22 cellular contexts compared by ENCODE assay signal in the genomic region with DNA sequence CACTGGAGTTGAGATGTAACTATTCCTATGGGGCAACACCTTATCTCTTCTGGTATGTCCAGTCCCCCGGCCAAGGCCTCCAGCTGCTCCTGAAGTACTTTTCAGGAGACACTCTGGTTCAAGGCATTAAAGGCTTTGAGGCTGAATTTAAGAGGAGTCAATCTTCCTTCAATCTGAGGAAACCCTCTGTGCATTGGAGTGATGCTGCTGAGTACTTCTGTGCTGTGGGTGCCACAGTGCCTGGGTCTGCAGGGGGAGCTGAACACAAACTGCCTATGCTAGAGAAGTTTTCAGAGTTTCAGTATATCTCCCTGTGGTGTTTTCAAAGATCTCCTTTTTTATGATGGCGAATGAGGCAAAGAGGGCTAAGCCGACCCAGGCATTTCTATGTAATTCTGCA.
DNase-seq lines count a peak whose midpoint lies in the region; ATAC-seq and TF ChIP-seq lines count a peak whose summit lies in the region.
"Had no signal": no experiment of that assay in that cellular context is flagged by ENCODE, and none has a peak within 500 bp of the region (broad histone marks: within the 10 kb centered on the region; RNA-seq: fewer than 3 reads in every experiment).

No MANE protein-coding gene starts in this region.

- H3K4me2 ChIP-seq in GM23338 (no peak overlapping the region), neural progenitor cell (no peak overlapping the region)

- H3K27me3 Mint-ChIP-seq in activated T-cell treated with anti-CD3 and anti-CD28 coated beads, Interleukin-2, amount 50 U/mL, for 24 hours, result peaks cover 11% of the 10 kb centered on the region
- H3K27me3 Mint-ChIP-seq in GM23338 (ENCODE audit: insufficient read depth, low read depth, poor library complexity) (peaks cover 1% of the 10 kb centered on the region), neural progenitor cell (ENCODE audit: insufficient read depth, low read depth) (peaks cover 3% of the 10 kb centered on the region)
- no peaks in the 10 kb centered on the region for H3K27me3 Mint-ChIP-seq in activated T-helper 17 cell treated with anti-CD3 and anti-CD28 coated beads, Interleukin-2, amount 50 U/mL, for 72 hours

- H3K4me3 Mint-ChIP-seq in activated T-cell treated with anti-CD3 and anti-CD28 coated beads, Interleukin-2, amount 50 U/mL, for 24 hours, result peak overlapping the region; percentile 58
- H3K4me3 Mint-ChIP-seq in GM23338 (no peak overlapping the region), neural progenitor cell (no peak overlapping the region)
- peak overlapping the region; percentile 74 for H3K4me3 Mint-ChIP-seq in activated T-helper 17 cell treated with anti-CD3 and anti-CD28 coated beads, Interleukin-2, amount 50 U/mL, for 72 hours
- H3K4me3 Mint-ChIP-seq: B cell, endodermal cell, type B pancreatic cell had no signal

- no peak overlapping the region for H3K4me3 ChIP-seq in GM23338
- no peak overlapping the region for H3K4me3 ChIP-seq in neural progenitor cell
- H3K4me3 ChIP-seq in upper lobe of right lung, result no peak overlapping the region
- H3K4me3 ChIP-seq: esophagus muscularis mucosa, HAP-1 had no signal

- TF ChIP-seq CTCF in GM23338 (conservative IDR thresholded peaks at IDR 0.05; ENCODE audit: low read depth in 2 of 2) (no peak), neural progenitor cell (IDR thresholded peaks at IDR 0.05) (no peak), upper lobe of right lung (IDR thresholded peaks at IDR 0.05) (no peak)

- H3K9me2 ChIP-seq in GM23338 (ENCODE audit: insufficient read depth), result no peaks in the 10 kb centered on the region

- no peaks in the 10 kb centered on the region for H3K27me3 ChIP-seq in GM23338 (ENCODE audit: insufficient read depth)
- peaks cover 70% of the 10 kb centered on the region for H3K27me3 ChIP-seq in neural progenitor cell
- no peaks in the 10 kb centered on the region for H3K27me3 ChIP-seq in upper lobe of right lung
- H3K27me3 ChIP-seq: esophagus muscularis mucosa, neutrophil had no signal

- no peaks in the 10 kb centered on the region for H4K20me1 ChIP-seq in GM23338 (replicated peaks; ENCODE audit: insufficient read depth)
- no peaks in the 10 kb centered on the region for H4K20me1 ChIP-seq in neural progenitor cell (ENCODE audit: low read depth)

- H3K36me3 ChIP-seq in GM23338 (ENCODE audit: insufficient read depth) (no peaks in the 10 kb centered on the region), neural progenitor cell (no peaks in the 10 kb centered on the region), upper lobe of right lung (no peaks in the 10 kb centered on the region)
- H3K36me3 ChIP-seq: esophagus muscularis mucosa, HAP-1, neutrophil, WERI-Rb-1 had no signal

- ATAC-seq in GM23338 (no peak; the same call in 2 of the 3 replicates), upper lobe of right lung (no peak)
- ATAC-seq in activated T-helper 17 cell treated with anti-CD3 and anti-CD28 coated beads, Interleukin-2, amount 50 U/mL, for 72 hours (replicated peaks), result no peak
- ATAC-seq: left cardiac atrium, Panc1 had no signal

- peak overlapping the region; percentile 80 for H3K27ac Mint-ChIP-seq in activated T-cell treated with anti-CD3 and anti-CD28 coated beads, Interleukin-2, amount 50 U/mL, for 24 hours
- H3K27ac Mint-ChIP-seq in GM23338 (no peak overlapping the region), neural progenitor cell (no peak overlapping the region)
- H3K27ac Mint-ChIP-seq in activated T-helper 17 cell treated with anti-CD3 and anti-CD28 coated beads, Interleukin-2, amount 50 U/mL, for 72 hours, result no peak overlapping the region
- H3K27ac Mint-ChIP-seq: B cell, endodermal cell, progenitor cell of endocrine pancreas, type B pancreatic cell had no signal

- H3K4me1 Mint-ChIP-seq in activated T-cell treated with anti-CD3 and anti-CD28 coated beads, Interleukin-2, amount 50 U/mL, for 24 hours (ENCODE audit: low read depth), result peaks cover 12% of the 10 kb centered on the region
- H3K4me1 Mint-ChIP-seq in GM23338 (peaks cover 2% of the 10 kb centered on the region; the same call in 1 of the 3 replicates), neural progenitor cell (no peaks in the 10 kb centered on the region)
- no peaks in the 10 kb centered on the region for H3K4me1 Mint-ChIP-seq in activated T-helper 17 cell treated with anti-CD3 and anti-CD28 coated beads, Interleukin-2, amount 50 U/mL, for 72 hours
- H3K4me1 Mint-ChIP-seq: B cell had no signal

- peaks cover 11% of the 10 kb centered on the region for H3K36me3 Mint-ChIP-seq in activated T-cell treated with anti-CD3 and anti-CD28 coated beads, Interleukin-2, amount 50 U/mL, for 24 hours (ENCODE audit: low read depth)
- no peaks in the 10 kb centered on the region for H3K36me3 Mint-ChIP-seq in GM23338 (ENCODE audit: low read depth)
- peaks cover 35% of the 10 kb centered on the region for H3K36me3 Mint-ChIP-seq in activated T-helper 17 cell treated with anti-CD3 and anti-CD28 coated beads, Interleukin-2, amount 50 U/mL, for 72 hours (ENCODE audit: low read depth)
- no peaks in the 10 kb centered on the region for H3K36me3 Mint-ChIP-seq in neural progenitor cell
- H3K36me3 Mint-ChIP-seq: type B pancreatic cell had no signal

- no peaks in the 10 kb centered on the region for H3K4me1 ChIP-seq in GM23338 (ENCODE audit: insufficient read depth)
- H3K4me1 ChIP-seq in neural progenitor cell, result no peaks in the 10 kb centered on the region
- no peaks in the 10 kb centered on the region for H3K4me1 ChIP-seq in upper lobe of right lung
- H3K4me1 ChIP-seq: esophagus muscularis mucosa, HAP-1 had no signal

- DNase-seq in activated T-cell treated with anti-CD3 and anti-CD28 coated beads, Interleukin-2, amount 50 U/mL, for 24 hours, result no peak
- no peak for DNase-seq in activated T-cell treated with anti-CD3 and anti-CD28 coated beads, Interleukin-2, amount 50 U/mL, for 48 hours
- DNase-seq in GM23338 (ENCODE audit: low spot score) (no peak), neural progenitor cell (ENCODE audit: low spot score) (no peak), T1000 (lab: John Stamatoyannopoulos, UW) (no peak), HT-29 (ENCODE audit: low spot score) (no peak), upper lobe of right lung (no peak)
- DNase-seq: cortex of kidney, NCI-H187, NCI-H524 treated with DMSO at 0.1 percent for 48 hours, SIG-M5 had no signal

- H3K79me2 ChIP-seq in GM23338 (replicated peaks; ENCODE audit: insufficient read depth) (no peaks in the 10 kb centered on the region), neural progenitor cell (ENCODE audit: low read depth) (no peaks in the 10 kb centered on the region)

- no peak overlapping the region for H3K9ac ChIP-seq in neural progenitor cell

- intact Hi-C loops in upper lobe of right lung (cut with DNase I), result no loop called here

- no peaks in the 10 kb centered on the region for H3K9me3 Mint-ChIP-seq in activated T-cell treated with anti-CD3 and anti-CD28 coated beads, Interleukin-2, amount 50 U/mL, for 24 hours
- H3K9me3 Mint-ChIP-seq in GM23338 (no peaks in the 10 kb centered on the region), neural progenitor cell (no peaks in the 10 kb centered on the region)
- no peaks in the 10 kb centered on the region for H3K9me3 Mint-ChIP-seq in activated T-helper 17 cell treated with anti-CD3 and anti-CD28 coated beads, Interleukin-2, amount 50 U/mL, for 72 hours
- H3K9me3 Mint-ChIP-seq: endodermal cell, type B pancreatic cell had no signal

- H2AFZ ChIP-seq in GM23338 (peak overlapping the region; percentile 61; the same call in 1 of the 2 replicates), neural progenitor cell (replicated peaks) (peak overlapping the region; percentile 98)

- no peaks in the 10 kb centered on the region for H3F3A ChIP-seq in GM23338 (replicated peaks; ENCODE audit: low read depth)
- no peaks in the 10 kb centered on the region for H3F3A ChIP-seq in neural progenitor cell (ENCODE audit: low read depth)

- H3K27ac ChIP-seq in GM23338 (ENCODE audit: low read depth) (no peak overlapping the region), neural progenitor cell (no peak overlapping the region), upper lobe of right lung (no peak overlapping the region)
- H3K27ac ChIP-seq: esophagus muscularis mucosa, neutrophil, WERI-Rb-1 had no signal

- H3K9me3 ChIP-seq in neural progenitor cell (ENCODE audit: low read depth), result no peaks in the 10 kb centered on the region
- no peaks in the 10 kb centered on the region for H3K9me3 ChIP-seq in upper lobe of right lung
- H3K9me3 ChIP-seq: esophagus muscularis mucosa, HAP-1, neutrophil had no signal

Comparison
In these comparisons a context has a peak if more than half of its experiments do, and no peak if none do; other contexts are left out.
1. H3K4me3 Mint-ChIP-seq: peak in activated T-cell treated with anti-CD3 and anti-CD28 coated beads, Interleukin-2, amount 50 U/mL, for 24 hours (single experiment) and activated T-helper 17 cell treated with anti-CD3 and anti-CD28 coated beads, Interleukin-2, amount 50 U/mL, for 72 hours (single experiment); none in GM23338 (single experiment) and neural progenitor cell (single experiment).